Comparison of ENCODE assay signal across 8 cellular contexts in genomic region chr7:21967500-21968099, GRCh38. TPM values are rescaled to one million over a fixed set of nuclear protein-coding genes. Genes with fewer than 3 reads are reported as not detected.
DNase-seq lines count a peak whose midpoint lies in the region; ATAC-seq and TF ChIP-seq lines count a peak whose summit lies in the region.

No MANE protein-coding gene starts in this region.

- H2AFZ ChIP-seq in osteoblast (ENCODE audit: low read length): peak overlapping the region; percentile 74

- peak; percentile 64 for DNase-seq in activated CD4-positive, alpha-beta T cell treated with anti-CD3 and anti-CD28 coated beads, Interleukin-2, amount 10 ng/mL, durations not matched to agents 24 days and 14 days
- DNase-seq in activated CD4-positive, alpha-beta T cell treated with anti-CD3 and anti-CD28 coated beads for 1 hour: no peak
- DNase-seq in M059J (ENCODE audit: low read depth) (peak; percentile 13), osteoblast (ENCODE audit: insufficient read length, low spot score, missing footprints) (no peak), middle frontal gyrus (ENCODE audit: extremely low spot score, low spot score) (no peak), gastrocnemius medialis (no peak)

- H3K27ac ChIP-seq in osteoblast (ENCODE audit: low read depth, low read length): no peak overlapping the region
- no peak overlapping the region for H3K27ac ChIP-seq in gastrocnemius medialis

- H3K4me3 Mint-ChIP-seq in activated CD4-positive, alpha-beta T cell treated with anti-CD3 and anti-CD28 coated beads, Interleukin-2, amount 10 ng/mL, durations not matched to agents 24 days and 14 days: no peak overlapping the region
- no peak overlapping the region for H3K4me3 Mint-ChIP-seq in activated T-helper 17 cell treated with anti-CD3 and anti-CD28 coated beads, Interleukin-2, amount 50 U/mL, for 72 hours

- no peaks in the 10 kb centered on the region for H3K4me1 ChIP-seq in osteoblast (ENCODE audit: insufficient read depth, low read length)
- H3K4me1 ChIP-seq in gastrocnemius medialis: no peaks in the 10 kb centered on the region

- in situ Hi-C loops in gastrocnemius medialis (cut with MboI; ENCODE audit: low sequenced_read_pairs in 4 of 4): no loop called here

- peaks cover 4% of the 10 kb centered on the region for H3K4me1 Mint-ChIP-seq in activated CD4-positive, alpha-beta T cell treated with anti-CD3 and anti-CD28 coated beads, Interleukin-2, amount 10 ng/mL, durations not matched to agents 24 days and 14 days
- peaks cover 3% of the 10 kb centered on the region for H3K4me1 Mint-ChIP-seq in activated T-helper 17 cell treated with anti-CD3 and anti-CD28 coated beads, Interleukin-2, amount 50 U/mL, for 72 hours

- H3K9me3 ChIP-seq in osteoblast (ENCODE audit: low read depth, low read length) (no peaks in the 10 kb centered on the region), gastrocnemius medialis (no peaks in the 10 kb centered on the region)

- H3K79me2 ChIP-seq in osteoblast (ENCODE audit: insufficient read depth, low read length): no peaks in the 10 kb centered on the region

- H3K27me3 Mint-ChIP-seq in activated CD4-positive, alpha-beta T cell treated with anti-CD3 and anti-CD28 coated beads, Interleukin-2, amount 10 ng/mL, durations not matched to agents 24 days and 14 days: peaks cover 5% of the 10 kb centered on the region
- H3K27me3 Mint-ChIP-seq in activated T-helper 17 cell treated with anti-CD3 and anti-CD28 coated beads, Interleukin-2, amount 50 U/mL, for 72 hours: no peaks in the 10 kb centered on the region

- H3K36me3 ChIP-seq in osteoblast (ENCODE audit: insufficient read depth, low read length) (no peaks in the 10 kb centered on the region), gastrocnemius medialis (no peaks in the 10 kb centered on the region)

- TF ChIP-seq POLR2A in gastrocnemius medialis (IDR thresholded peaks at IDR 0.05): no peak

- no peaks in the 10 kb centered on the region for H4K20me1 ChIP-seq in osteoblast (ENCODE audit: insufficient read depth, low read length)

- H3K27me3 ChIP-seq in osteoblast (ENCODE audit: insufficient read depth, low read length) (no peaks in the 10 kb centered on the region), gastrocnemius medialis (no peaks in the 10 kb centered on the region)

- no peak overlapping the region for H3K4me2 ChIP-seq in osteoblast (ENCODE audit: insufficient read depth, low read length)

- peak; percentile 24 for ATAC-seq in activated T-helper 17 cell treated with anti-CD3 and anti-CD28 coated beads, Interleukin-2, amount 50 U/mL, for 72 hours (replicated peaks)
- ATAC-seq in GM19397 (IDR thresholded peaks at IDR 0.05; ENCODE audit: unreplicated experiment) (no peak), gastrocnemius medialis (no peak)

- H3K4me3 ChIP-seq in osteoblast (ENCODE audit: insufficient read depth, low read length) (no peak overlapping the region), gastrocnemius medialis (no peak overlapping the region)

- H3K9me3 Mint-ChIP-seq in activated CD4-positive, alpha-beta T cell treated with anti-CD3 and anti-CD28 coated beads, Interleukin-2, amount 10 ng/mL, durations not matched to agents 24 days and 14 days: no peaks in the 10 kb centered on the region
- no peaks in the 10 kb centered on the region for H3K9me3 Mint-ChIP-seq in activated T-helper 17 cell treated with anti-CD3 and anti-CD28 coated beads, Interleukin-2, amount 50 U/mL, for 72 hours

- no peaks in the 10 kb centered on the region for H3K36me3 Mint-ChIP-seq in activated CD4-positive, alpha-beta T cell treated with anti-CD3 and anti-CD28 coated beads, Interleukin-2, amount 10 ng/mL, durations not matched to agents 24 days and 14 days (ENCODE audit: low read depth)
- no peaks in the 10 kb centered on the region for H3K36me3 Mint-ChIP-seq in activated T-helper 17 cell treated with anti-CD3 and anti-CD28 coated beads, Interleukin-2, amount 50 U/mL, for 72 hours (ENCODE audit: low read depth)

- intact Hi-C loops in activated CD4-positive, alpha-beta T cell treated with anti-CD3 and anti-CD28 coated beads, Interleukin-2, amount 10 ng/mL, durations not matched to agents 24 days and 14 days (cut with micrococcal nuclease): no loop called here
- intact Hi-C loops in gastrocnemius medialis (cut with DNase I; ENCODE audit: low total_unique reads): no loop called here

- TF ChIP-seq CTCF in osteoblast (IDR thresholded peaks at IDR 0.05; ENCODE audit: extremely low read depth, low read depth, low read length) (no peak), gastrocnemius medialis (IDR thresholded peaks at IDR 0.05 in 4 of 5, conservative IDR thresholded peaks at IDR 0.05 in 1 of 5) (no peak)

- H3K27ac Mint-ChIP-seq in activated CD4-positive, alpha-beta T cell treated with anti-CD3 and anti-CD28 coated beads, Interleukin-2, amount 10 ng/mL, durations not matched to agents 24 days and 14 days: no peak overlapping the region
- no peak overlapping the region for H3K27ac Mint-ChIP-seq in activated T-helper 17 cell treated with anti-CD3 and anti-CD28 coated beads, Interleukin-2, amount 50 U/mL, for 72 hours

RNA-seq across cellular contexts. Expression of gene CDCA7L, which starts 21.9 kb away (rescaled TPM):
- total RNA-seq in activated CD4-positive, alpha-beta T cell treated with anti-CD3 and anti-CD28 coated beads, Interleukin-2, amount 10 ng/mL, durations not matched to agents 24 days and 14 days: 111 and 114 TPM in 2 replicates
- 37.9 and 57.8 TPM in 2 replicates for total RNA-seq in M059J (2014; rRNA removed; shearing (Covaris generic))
- total RNA-seq in activated T-helper 17 cell treated with anti-CD3 and anti-CD28 coated beads, Interleukin-2, amount 50 U/mL, for 72 hours: 10 to 100 TPM; 47.6 to 62.4 TPM
- 30.0 and 35.1 TPM in 2 replicates for total RNA-seq in osteoblast
- total RNA-seq in gastrocnemius medialis: 1 to 10 TPM in 3 of 4 donors, under 1 TPM in 1; 0.88 to 6.7 (median 1.8) TPM

Comparison
In these comparisons a context has a peak if more than half of its experiments do, and no peak if none do; other contexts are left out.
1. DNase-seq: peak in activated CD4-positive, alpha-beta T cell treated with anti-CD3 and anti-CD28 coated beads, Interleukin-2, amount 10 ng/mL, durations not matched to agents 24 days and 14 days (single experiment) and M059J (single experiment); none in activated CD4-positive, alpha-beta T cell treated with anti-CD3 and anti-CD28 coated beads for 1 hour (single experiment), osteoblast (single experiment), middle frontal gyrus (single experiment) and gastrocnemius medialis (0 of 2).